Comparison of ENCODE assay signal across 1 cellular context in genomic region chr19:7355871-7356270, GRCh38.
TF ChIP-seq lines count a peak whose summit lies in the region.

No MANE protein-coding gene starts in this region.

TF ChIP-seq in HepG2, 621 proteins besides CTCF, POLR2A, EP300 and RAD21:
- TF ChIP-seq THRA (CRISPR knock-in tag; IDR thresholded peaks at IDR 0.05; ENCODE audit: borderline replicate concordance), result peak; percentile 17; the same call in 1 of the 2 replicates
- TF ChIP-seq MTF2 (CRISPR knock-in tag; IDR thresholded peaks at IDR 0.05; ENCODE audit: borderline replicate concordance), result no peak
